20 cellular contexts compared by ENCODE assay signal in the genomic region with DNA sequence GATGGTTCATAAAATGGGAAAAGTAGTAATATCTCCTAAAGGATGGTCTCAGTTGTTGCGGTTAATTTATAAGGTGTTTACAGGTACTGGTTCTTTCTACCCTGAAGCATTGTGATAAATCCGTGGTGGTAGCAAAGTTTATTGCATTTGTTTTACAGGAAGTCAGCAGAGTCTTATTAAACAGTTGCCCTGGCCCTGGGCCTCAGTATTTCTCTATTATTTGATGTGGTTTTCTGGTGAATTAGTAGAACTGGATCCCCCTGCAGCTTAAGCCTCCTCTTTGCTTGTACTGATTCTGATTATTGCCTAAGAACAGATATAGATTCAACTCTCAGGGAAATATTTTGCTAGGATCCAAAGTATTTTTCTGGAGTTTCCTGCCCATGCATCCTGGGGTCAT.
DNase-seq lines count a peak whose midpoint lies in the region; ATAC-seq, FAIRE-seq and TF ChIP-seq lines count a peak whose summit lies in the region.
"Had no signal": no experiment of that assay in that cellular context is flagged by ENCODE, and none has a peak within 500 bp of the region (broad histone marks: within the 10 kb centered on the region; RNA-seq: fewer than 3 reads in every experiment).

No MANE protein-coding gene starts in this region.

- ATAC-seq in IMR-90 (ENCODE audit: low read depth) (no peak), GM12878 (no peak)

- H3K4me3 ChIP-seq in IMR-90 (ENCODE audit: insufficient read depth, low read depth, low read length) (no peak overlapping the region), GM12878 (no peak overlapping the region), kidney (ENCODE audit: low read length in 2 of 2) (no peak overlapping the region), tibial nerve (no peak overlapping the region)
- H3K4me3 ChIP-seq: GM23248 had no signal

- FAIRE-seq in GM12878 (lab: Jason Lieb, UNC), result no peak
- no peak for FAIRE-seq in kidney (lab: Jason Lieb, UNC)
- FAIRE-seq: A204.1, G401.6, GM12892, GM18507 had no signal

- DNase-seq in IMR-90, result no peak
- no peak for DNase-seq in GM12878 (ENCODE audit: low read depth, low spot score)
- no peak for DNase-seq in mesothelial cell of epicardium (ENCODE audit: low spot score in 2 of 2, unreplicated experiment in 2 of 2)
- no peak for DNase-seq in iPS-NIHi11 (ENCODE audit: low spot score)
- DNase-seq in kidney, result no peak
- DNase-seq in tibial nerve (ENCODE audit: low spot score in 2 of 2), result no peak
- DNase-seq: ACHN; BE2C; C1 segment of cervical spinal cord; CD8-positive, alpha-beta memory T cell; COR-L47; DMS 273 treated with DMSO at 0.1 percent for 48 hours; DMS53; GM23248; HCEC 1CT had no signal

- TF ChIP-seq RAD21 in IMR-90 (IDR thresholded peaks at IDR 0.05; ENCODE audit: low read length) (no peak), GM12878 (IDR thresholded peaks at IDR 0.05; ENCODE audit: insufficient read depth, low read depth, low read length) (no peak)

- BruUV-seq in IMR-90 (replicated peaks; lab: Mats Ljungman, UMichigan) (no TSS peak), GM12878 (replicated peaks; lab: Mats Ljungman, UMichigan) (no TSS peak)

- no peak overlapping the region; the same call in 1 of the 2 replicates for H3K4ac ChIP-seq in IMR-90 (ENCODE audit: low read depth, low read length)

- H4K91ac ChIP-seq in IMR-90 (ENCODE audit: insufficient read depth, low read depth, low read length), result peak overlapping the region; percentile 31

- TF ChIP-seq EP300 in GM12878 (IDR thresholded peaks at IDR 0.05; ENCODE audit: borderline replicate concordance in 1 of 2, control insufficient read depth in 1 of 2, low read depth in 2 of 2, low read length in 2 of 2), result no peak
- no peak for TF ChIP-seq EP300 in tibial nerve (IDR thresholded peaks at IDR 0.05)

- H3K27ac ChIP-seq in IMR-90 (ENCODE audit: insufficient read depth, low read length) (no peak overlapping the region), GM12878 (ENCODE audit: control insufficient read depth, insufficient read depth) (no peak overlapping the region), kidney (ENCODE audit: low read depth in 2 of 2, low read length in 2 of 2) (no peak overlapping the region), tibial nerve (no peak overlapping the region)
- H3K27ac ChIP-seq: GM23248 had no signal

- peaks cover 16% of the 10 kb centered on the region; the same call in 1 of the 2 replicates for H3K9me1 ChIP-seq in IMR-90 (ENCODE audit: insufficient read depth, low read length)

- H2BK15ac ChIP-seq in IMR-90 (ENCODE audit: low read depth, low read length), result no peak overlapping the region

- no peaks in the 10 kb centered on the region for H3K36me3 ChIP-seq in IMR-90 (ENCODE audit: control insufficient read depth, insufficient read depth, low read length)
- no peaks in the 10 kb centered on the region for H3K36me3 ChIP-seq in GM12878 (ENCODE audit: control insufficient read depth in 2 of 2, insufficient read depth in 2 of 2, low read length in 1 of 2)
- H3K36me3 ChIP-seq in kidney (ENCODE audit: control insufficient read depth in 1 of 2, insufficient read depth in 2 of 2, low read length in 2 of 2), result no peaks in the 10 kb centered on the region
- H3K36me3 ChIP-seq in tibial nerve, result no peaks in the 10 kb centered on the region
- H3K36me3 ChIP-seq: BE2C had no signal

- intact Hi-C loops in IMR-90 (cut with micrococcal nuclease), result no loop called here
- intact Hi-C loops in GM12878 (cut with micrococcal nuclease; ENCODE audit: unreplicated experiment), result no loop called here
- intact Hi-C loops in kidney (cut with DNase I), result no loop called here

- H4K20me1 ChIP-seq in IMR-90 (ENCODE audit: insufficient read depth, low read length), result no peaks in the 10 kb centered on the region
- no peaks in the 10 kb centered on the region for H4K20me1 ChIP-seq in GM12878 (ENCODE audit: control insufficient read depth, insufficient read depth)

- dilution Hi-C loops in IMR-90 (cut with HindIII; ENCODE audit: low sequenced_read_pairs, unreplicated experiment), result no loop called here

- no peak for TF ChIP-seq POLR2A in IMR-90 (IDR thresholded peaks at IDR 0.05; ENCODE audit: low read depth, low read length)
- TF ChIP-seq POLR2A in GM12878 (IDR thresholded peaks at IDR 0.05; ENCODE audit: low read depth, low read length), result no peak
- TF ChIP-seq POLR2A in tibial nerve (IDR thresholded peaks at IDR 0.05), result no peak

- H3K4me3 Mint-ChIP-seq in mesothelial cell of epicardium, result no peak overlapping the region
- H3K4me3 Mint-ChIP-seq: CD4-positive, CD25-positive, alpha-beta regulatory T cell; CD8-positive, alpha-beta memory T cell had no signal

- 0 out of 2 replicates have a peak overlapping the region, but pooled peaks have one; percentile 57 for H3K18ac ChIP-seq in IMR-90 (ENCODE audit: low read depth, low read length)

- POLR2A ChIA-PET in IMR-90 (lab: Charles Lee; ENCODE audit: unreplicated experiment), result no interaction called here
- POLR2A ChIA-PET in GM12878 (lab: Charles Lee), result no interaction called here

- H3K9me3 ChIP-seq in IMR-90 (ENCODE audit: control insufficient read depth, insufficient read depth, low read length) (no peaks in the 10 kb centered on the region), GM12878 (replicated peaks; ENCODE audit: control insufficient read depth, insufficient read depth, low read length) (no peaks in the 10 kb centered on the region), kidney (ENCODE audit: control insufficient read depth in 1 of 2, low read length in 2 of 2) (no peaks in the 10 kb centered on the region), tibial nerve (no peaks in the 10 kb centered on the region)
- H3K9me3 ChIP-seq: BE2C had no signal

- H3K4me2 ChIP-seq in IMR-90 (ENCODE audit: low read depth, low read length), result no peak overlapping the region
- no peak overlapping the region for H3K4me2 ChIP-seq in GM12878 (ENCODE audit: control insufficient read depth, insufficient read depth)

- H3K4me1 ChIP-seq in IMR-90 (ENCODE audit: control insufficient read depth, insufficient read depth, low read length), result peaks cover 16% of the 10 kb centered on the region
- H3K4me1 ChIP-seq in GM12878 (ENCODE audit: control insufficient read depth, insufficient read depth, low read length), result no peaks in the 10 kb centered on the region
- H3K4me1 ChIP-seq in kidney (ENCODE audit: control insufficient read depth in 1 of 2, insufficient read depth in 1 of 2, low read depth in 1 of 2, low read length in 2 of 2), result peaks cover 0 to 7% of the 10 kb centered on the region in 2 donors
- H3K4me1 ChIP-seq in tibial nerve, result peaks cover 0 to 4% (median 0%) of the 10 kb centered on the region in 4 donors
- H3K4me1 ChIP-seq: BE2C had no signal

- no CpG with 5 or more reads among the region's 2 CpGs for WGBS in IMR-90 (ENCODE audit: extremely low coverage in 2 of 2, insufficient read length in 1 of 2), 2 experiments
- 26% methylated on average over 2 of the region's 2 CpGs for WGBS in GM12878 (ENCODE audit: insufficient coverage, insufficient replicate concordance, low lambda C conversion rate, missing lambda C conversion rate)
- 70 to 78% methylated on average over 2 of the region's 2 CpGs for WGBS in tibial nerve, 2 donors

- no peaks in the 10 kb centered on the region for H3K9me3 Mint-ChIP-seq in mesothelial cell of epicardium
- H3K9me3 Mint-ChIP-seq: CD4-positive, CD25-positive, alpha-beta regulatory T cell; CD8-positive, alpha-beta memory T cell had no signal

- no peaks in the 10 kb centered on the region for H3K27me3 Mint-ChIP-seq in mesothelial cell of epicardium (ENCODE audit: low read depth)

- no peaks in the 10 kb centered on the region for H3K27me3 ChIP-seq in IMR-90 (ENCODE audit: control insufficient read depth, insufficient read depth, low read length)
- H3K27me3 ChIP-seq in GM12878 (replicated peaks in 1 of 2; ENCODE audit: control insufficient read depth in 2 of 2, insufficient read depth in 2 of 2, low read length in 1 of 2), result no peaks in the 10 kb centered on the region
- no peaks in the 10 kb centered on the region for H3K27me3 ChIP-seq in tibial nerve

- H2AK9ac ChIP-seq in IMR-90 (replicated peaks; ENCODE audit: low read depth, low read length, poor library complexity), result no peak overlapping the region

- H3K27ac Mint-ChIP-seq in mesothelial cell of epicardium, result peak overlapping the region; percentile 13
- H3K27ac Mint-ChIP-seq: CD8-positive, alpha-beta memory T cell had no signal

- SMC1A ChIA-PET in GM12878 (lab: Charles Lee; ENCODE audit: uncharacterized antibody, unreplicated experiment), result no interaction called here

- no peak overlapping the region for H3K14ac ChIP-seq in IMR-90 (replicated peaks; ENCODE audit: low read depth, low read length)

- peak overlapping the region; percentile 59; the same call in 1 of the 2 replicates for H2BK20ac ChIP-seq in IMR-90 (ENCODE audit: low read depth, low read length)

- H2AK5ac ChIP-seq in IMR-90 (ENCODE audit: low read depth, low read length), result no peak overlapping the region

- H4K5ac ChIP-seq in IMR-90 (ENCODE audit: low read depth, low read length), result no peak overlapping the region

- in situ Hi-C loops in IMR-90 (cut with MboI; ENCODE audit: low sequenced_read_pairs), result no loop called here
- in situ Hi-C loops in GM12878 (cut with MboI), result no loop called here

- H2BK5ac ChIP-seq in IMR-90 (ENCODE audit: low read depth, low read length, poor library complexity, severe bottlenecking), result no peak overlapping the region

- TF ChIP-seq CTCF in IMR-90 (conservative IDR thresholded peaks at IDR 0.05; ENCODE audit: low read depth, low read length) (no peak), GM12878 (IDR thresholded peaks at IDR 0.05 in 2 of 3, conservative IDR thresholded peaks at IDR 0.05 in 1 of 3; ENCODE audit: control insufficient read depth in 2 of 3, extremely low read depth in 1 of 3, insufficient read depth in 1 of 3, low read depth in 3 of 3, low read length in 3 of 3) (no peak), mesothelial cell of epicardium (IDR thresholded peaks at IDR 0.05; ENCODE audit: unreplicated experiment) (no peak), kidney (IDR thresholded peaks at IDR 0.05; ENCODE audit: borderline replicate concordance, extremely low read depth, insufficient read depth) (no peak), tibial nerve (IDR thresholded peaks at IDR 0.05) (no peak)

- H3K23ac ChIP-seq in IMR-90 (ENCODE audit: low read depth, low read length), result no peak overlapping the region

- no peak overlapping the region for H3K56ac ChIP-seq in IMR-90 (ENCODE audit: extremely low read depth, insufficient read depth, low read length)

- RAD21 ChIA-PET in GM12878 (lab: Charles Lee; ENCODE audit: unreplicated experiment), result no interaction called here

- H3K36me3 Mint-ChIP-seq in mesothelial cell of epicardium, result no peaks in the 10 kb centered on the region
- H3K36me3 Mint-ChIP-seq: CD4-positive, CD25-positive, alpha-beta regulatory T cell; CD8-positive, alpha-beta memory T cell had no signal

- H3K4me1 Mint-ChIP-seq in mesothelial cell of epicardium, result peaks cover 34% of the 10 kb centered on the region

- CTCF ChIA-PET in IMR-90 (lab: Yijun Ruan, JAX), result interaction anchor here (0.7 kb wide), 1 partner anchor 239 kb away, joined by 4 read pairs; no protein-coding TSS in a partner anchor
- CTCF ChIA-PET in GM12878 (lab: Yijun Ruan, JAX), result no interaction called here

- H3K9ac ChIP-seq in IMR-90 (ENCODE audit: low read depth, low read length), result no peak overlapping the region
- no peak overlapping the region for H3K9ac ChIP-seq in GM12878 (ENCODE audit: control insufficient read depth, insufficient read depth, low read length)
- no peak overlapping the region for H3K9ac ChIP-seq in kidney (ENCODE audit: low read length in 2 of 2)
- H3K9ac ChIP-seq: GM23248 had no signal

- H4K8ac ChIP-seq in IMR-90 (ENCODE audit: low read depth in 2 of 2, low read length in 2 of 2), result 0 out of 4 replicates have a peak overlapping the region, but pooled peaks of 1 of the 2 experiments have one; percentile 37

- no peak overlapping the region for H2AFZ ChIP-seq in IMR-90 (replicated peaks; ENCODE audit: low read length, poor library complexity)
- no peak overlapping the region for H2AFZ ChIP-seq in GM12878 (ENCODE audit: control insufficient read depth, low read depth, low read length)
- H2AFZ ChIP-seq: GM23248 had no signal

- peak overlapping the region; percentile 82; the same call in 1 of the 2 replicates for H2BK120ac ChIP-seq in IMR-90 (ENCODE audit: low read depth, low read length)

- no peaks in the 10 kb centered on the region for H3K79me2 ChIP-seq in GM12878 (ENCODE audit: control insufficient read depth, insufficient read depth, low read length)

- H3K79me1 ChIP-seq in IMR-90 (ENCODE audit: low read depth in 1 of 2, low read length in 2 of 2), result no peaks in the 10 kb centered on the region
